8 cellular contexts compared by ENCODE assay signal in the genomic region with DNA sequence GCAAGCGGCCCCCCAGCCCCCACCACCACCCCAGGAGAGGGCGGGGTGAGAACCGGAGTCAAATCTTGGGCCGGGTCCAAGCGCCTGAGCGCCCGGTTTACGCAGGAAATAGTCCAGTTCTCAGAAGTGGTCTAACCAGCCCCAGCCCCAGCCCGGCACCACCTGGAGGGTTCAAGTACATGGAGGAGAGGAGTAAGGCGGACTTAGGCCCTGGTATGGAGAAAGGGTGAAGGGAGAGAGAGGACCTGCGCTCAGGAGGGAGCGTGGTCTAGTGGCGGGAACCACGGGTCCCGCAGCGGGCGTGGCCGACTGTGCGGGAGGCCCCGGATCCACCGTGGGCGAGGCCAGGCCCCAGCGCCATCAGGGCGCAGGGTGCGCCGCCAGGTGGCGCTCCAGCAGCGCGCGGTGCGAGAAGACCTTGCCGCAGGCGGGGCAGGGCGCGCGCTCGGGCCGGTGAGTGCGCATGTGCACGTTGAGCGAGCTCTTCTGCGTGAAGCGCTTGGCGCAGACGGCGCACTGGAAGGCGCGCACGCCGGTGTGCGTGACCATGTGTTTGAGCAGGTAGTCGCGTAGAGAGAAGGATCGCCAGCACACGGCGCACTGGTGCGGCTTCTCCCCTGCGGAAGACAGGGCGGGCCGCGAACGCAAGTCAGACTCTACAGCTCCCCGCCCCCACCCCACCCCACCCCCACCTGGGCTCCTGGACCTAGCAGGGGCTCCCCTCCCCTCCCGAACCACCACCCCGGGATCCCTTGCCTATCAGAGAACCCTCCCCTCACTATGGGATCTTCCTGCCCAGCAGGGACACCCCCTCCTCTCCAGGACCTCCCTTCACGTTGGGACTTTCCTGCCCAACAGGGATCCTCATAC. TPM values are rescaled to one million over a fixed set of nuclear protein-coding genes. Genes with fewer than 3 reads are reported as not detected.
A peak's percentile ranks its signal among the peaks of the same experiment; 100 is the strongest.
DNase-seq lines count a peak whose midpoint lies in the region; ATAC-seq and TF ChIP-seq lines count a peak whose summit lies in the region.

No MANE protein-coding gene starts in this region.

- H3K27me3 ChIP-seq in CD4-positive, alpha-beta memory T cell (ENCODE audit: insufficient read depth, low read length): no peaks in the 10 kb centered on the region
- H3K27me3 ChIP-seq in fibroblast of lung (ENCODE audit: control insufficient read depth, insufficient read depth, low read length): no peaks in the 10 kb centered on the region
- no peaks in the 10 kb centered on the region for H3K27me3 ChIP-seq in naive thymus-derived CD4-positive, alpha-beta T cell (ENCODE audit: control insufficient read depth in 2 of 2, insufficient read depth in 2 of 2, low read length in 2 of 2)

- no peaks in the 10 kb centered on the region for H3K9me3 ChIP-seq in CD4-positive, alpha-beta memory T cell (ENCODE audit: control insufficient read depth in 1 of 2, low read length in 2 of 2)
- H3K9me3 ChIP-seq in fibroblast of lung (ENCODE audit: control insufficient read depth, insufficient read depth, low read depth, low read length): no peaks in the 10 kb centered on the region
- no peaks in the 10 kb centered on the region for H3K9me3 ChIP-seq in naive thymus-derived CD4-positive, alpha-beta T cell (ENCODE audit: control insufficient read depth in 2 of 3, low read length in 3 of 3)

- CTCF ChIA-PET in CD4-positive, alpha-beta memory T cell (lab: Charles Lee; ENCODE audit: partially characterized antibody): interaction anchor here (0.6 to 13.8 kb wide), 14 partner anchors 9 to 184 kb away, joined by 3 to 260 read pairs (median 4); a partner anchor contains a TSS
- CTCF ChIA-PET in naive thymus-derived CD4-positive, alpha-beta T cell (lab: Charles Lee): interaction anchor here (0.5 to 2.5 kb wide), 11 partner anchors 13 to 771 kb away, joined by 3 to 33 read pairs (median 4); no protein-coding TSS in a partner anchor

- TF ChIP-seq CTCF in fibroblast of lung (conservative IDR thresholded peaks at IDR 0.05 in 1 of 2, IDR thresholded peaks at IDR 0.05 in 1 of 2; ENCODE audit: low read depth in 1 of 2, low read length in 2 of 2): peak; percentile 46 to 64

- peak overlapping the region; percentile 35 for H3K4me2 ChIP-seq in fibroblast of lung (ENCODE audit: extremely low read depth, insufficient read depth, low read length)

- H3K79me2 ChIP-seq in fibroblast of lung (ENCODE audit: control insufficient read depth, insufficient read depth, low read length): peaks cover 33% of the 10 kb centered on the region

- H4K20me1 ChIP-seq in fibroblast of lung (ENCODE audit: control insufficient read depth, extremely low read depth, insufficient read depth, low read length): no peaks in the 10 kb centered on the region

- no peak overlapping the region for H2AFZ ChIP-seq in fibroblast of lung (ENCODE audit: low read length)

- ATAC-seq in GM19467 (IDR thresholded peaks at IDR 0.05; ENCODE audit: unreplicated experiment): peak; percentile 66
- ATAC-seq in naive thymus-derived CD4-positive, alpha-beta T cell: peak; percentile 98
- ATAC-seq in stimulated activated effector memory CD8-positive, alpha-beta T cell treated with anti-CD3 and anti-CD28 coated beads, Interleukin-12 subunit alpha, Interleukin-12 subunit beta, amount 100 ng/mL, for 72 hours: peak; percentile 93

- H3K9me3 Mint-ChIP-seq in CD4-positive, alpha-beta memory T cell: no peaks in the 10 kb centered on the region
- no peaks in the 10 kb centered on the region for H3K9me3 Mint-ChIP-seq in activated T-helper 1 cell treated with anti-CD3 and anti-CD28 coated beads, Interleukin-12 subunit alpha, Interleukin-12 subunit beta, Interleukin-2, Interleukin-4 antibody, amounts not matched to agents 30 ng/mL and 10 ng/mL and 1 ng/mL, durations not matched to agents 14 hours and 24 hours and 36 hours
- no peaks in the 10 kb centered on the region for H3K9me3 Mint-ChIP-seq in naive thymus-derived CD4-positive, alpha-beta T cell
- no peaks in the 10 kb centered on the region for H3K9me3 Mint-ChIP-seq in stimulated activated effector memory CD8-positive, alpha-beta T cell treated with anti-CD3 and anti-CD28 coated beads, Interleukin-12 subunit alpha, Interleukin-12 subunit beta, amount 100 ng/mL, for 72 hours

- no peak overlapping the region for H3K9ac ChIP-seq in fibroblast of lung (ENCODE audit: insufficient read depth, low read length)

- H3K27me3 Mint-ChIP-seq in CD4-positive, alpha-beta memory T cell: no peaks in the 10 kb centered on the region
- H3K27me3 Mint-ChIP-seq in activated T-helper 1 cell treated with anti-CD3 and anti-CD28 coated beads, Interleukin-12 subunit alpha, Interleukin-12 subunit beta, Interleukin-2, Interleukin-4 antibody, amounts not matched to agents 30 ng/mL and 10 ng/mL and 1 ng/mL, durations not matched to agents 14 hours and 24 hours and 36 hours (ENCODE audit: insufficient read depth): peaks cover 3% of the 10 kb centered on the region
- no peaks in the 10 kb centered on the region for H3K27me3 Mint-ChIP-seq in naive thymus-derived CD4-positive, alpha-beta T cell

- peaks cover 6 to 11% of the 10 kb centered on the region in 2 donors for H3K36me3 Mint-ChIP-seq in CD4-positive, alpha-beta memory T cell
- H3K36me3 Mint-ChIP-seq in activated T-helper 1 cell treated with anti-CD3 and anti-CD28 coated beads, Interleukin-12 subunit alpha, Interleukin-12 subunit beta, Interleukin-2, Interleukin-4 antibody, amounts not matched to agents 30 ng/mL and 10 ng/mL and 1 ng/mL, durations not matched to agents 14 hours and 24 hours and 36 hours (ENCODE audit: low read depth): peaks cover 19% of the 10 kb centered on the region
- peaks cover 0 to 18% (median 0%) of the 10 kb centered on the region in 5 donors for H3K36me3 Mint-ChIP-seq in naive thymus-derived CD4-positive, alpha-beta T cell
- peaks cover 50% of the 10 kb centered on the region for H3K36me3 Mint-ChIP-seq in stimulated activated effector memory CD8-positive, alpha-beta T cell treated with anti-CD3 and anti-CD28 coated beads, Interleukin-12 subunit alpha, Interleukin-12 subunit beta, amount 100 ng/mL, for 72 hours

- peaks cover 13% of the 10 kb centered on the region for H3K36me3 ChIP-seq in CD4-positive, alpha-beta memory T cell (ENCODE audit: insufficient read depth, low read length)
- H3K36me3 ChIP-seq in fibroblast of lung (ENCODE audit: control insufficient read depth, insufficient read depth, low read length): peaks cover 9% of the 10 kb centered on the region
- peaks cover 0 to 22% (median 5%) of the 10 kb centered on the region in 3 experiments for H3K36me3 ChIP-seq in naive thymus-derived CD4-positive, alpha-beta T cell (ENCODE audit: control insufficient read depth in 2 of 3, insufficient read depth in 3 of 3, low read length in 3 of 3)

- peak overlapping the region; percentile 82 to 93 (median 91) for H3K27ac Mint-ChIP-seq in CD4-positive, alpha-beta memory T cell
- peak overlapping the region; percentile 96 for H3K27ac Mint-ChIP-seq in activated T-helper 1 cell treated with anti-CD3 and anti-CD28 coated beads, Interleukin-12 subunit alpha, Interleukin-12 subunit beta, Interleukin-2, Interleukin-4 antibody, amounts not matched to agents 30 ng/mL and 10 ng/mL and 1 ng/mL, durations not matched to agents 14 hours and 24 hours and 36 hours
- H3K27ac Mint-ChIP-seq in naive thymus-derived CD4-positive, alpha-beta T cell: peak overlapping the region; percentile 67 to 94 (median 85)
- H3K27ac Mint-ChIP-seq in stimulated activated effector memory CD8-positive, alpha-beta T cell treated with anti-CD3 and anti-CD28 coated beads, Interleukin-12 subunit alpha, Interleukin-12 subunit beta, amount 100 ng/mL, for 72 hours: peak overlapping the region; percentile 86

- DNase-seq in CD4-positive, alpha-beta memory T cell: peak; percentile 93 to 95 (median 94)
- DNase-seq in HuH-7.5 (ENCODE audit: low spot score) (peak; percentile 90), OCI-M1 (lab: John Stamatoyannopoulos, UW) (peak; percentile 99), fibroblast of lung (ENCODE audit: low read depth in 2 of 2) (peak; percentile 79 to 83)
- DNase-seq in activated T-helper 1 cell treated with anti-CD3 and anti-CD28 coated beads, Interleukin-12 subunit alpha, Interleukin-12 subunit beta, Interleukin-2, Interleukin-4 antibody, amounts not matched to agents 30 ng/mL and 10 ng/mL and 1 ng/mL, durations not matched to agents 14 hours and 24 hours and 36 hours (ENCODE audit: low spot score): peak; percentile 96
- peak; percentile 91 to 99 (median 95) for DNase-seq in naive thymus-derived CD4-positive, alpha-beta T cell
- peak; percentile 96 to 98 for DNase-seq in stimulated activated effector memory CD8-positive, alpha-beta T cell treated with anti-CD3 and anti-CD28 coated beads, Interleukin-12 subunit alpha, Interleukin-12 subunit beta, amount 100 ng/mL, for 72 hours (ENCODE audit: low spot score in 2 of 2)

- H3K4me3 ChIP-seq in CD4-positive, alpha-beta memory T cell (ENCODE audit: low read length in 2 of 2): peak overlapping the region in 1 of 2 donors; percentile 32
- H3K4me3 ChIP-seq in fibroblast of lung (replicated peaks in 1 of 4; ENCODE audit: control extremely low read depth in 1 of 4, insufficient read depth in 1 of 4, low read depth in 3 of 4, low read length in 4 of 4): peak overlapping the region in 2 of 4 experiments; percentile 41 to 45
- H3K4me3 ChIP-seq in naive thymus-derived CD4-positive, alpha-beta T cell (ENCODE audit: low read length): peak overlapping the region; percentile 39

- POLR2A ChIA-PET in CD4-positive, alpha-beta memory T cell (lab: Charles Lee; ENCODE audit: partially characterized antibody): interaction anchor here (0.6 to 2.5 kb wide), 11 partner anchors 25 to 66 kb away, joined by 3 to 21 read pairs (median 4); a partner anchor contains a TSS
- POLR2A ChIA-PET in naive thymus-derived CD4-positive, alpha-beta T cell (lab: Charles Lee): interaction anchor here (0.6 to 2.0 kb wide), 9 partner anchors 15 to 335 kb away, joined by 3 to 11 read pairs (median 4); a partner anchor contains a TSS

- H3K4me3 Mint-ChIP-seq in CD4-positive, alpha-beta memory T cell: peak overlapping the region; percentile 74 to 88 (median 84)
- peak overlapping the region; percentile 91 for H3K4me3 Mint-ChIP-seq in activated T-helper 1 cell treated with anti-CD3 and anti-CD28 coated beads, Interleukin-12 subunit alpha, Interleukin-12 subunit beta, Interleukin-2, Interleukin-4 antibody, amounts not matched to agents 30 ng/mL and 10 ng/mL and 1 ng/mL, durations not matched to agents 14 hours and 24 hours and 36 hours
- H3K4me3 Mint-ChIP-seq in naive thymus-derived CD4-positive, alpha-beta T cell: peak overlapping the region; percentile 73 to 93 (median 84)
- peak overlapping the region; percentile 82 for H3K4me3 Mint-ChIP-seq in stimulated activated effector memory CD8-positive, alpha-beta T cell treated with anti-CD3 and anti-CD28 coated beads, Interleukin-12 subunit alpha, Interleukin-12 subunit beta, amount 100 ng/mL, for 72 hours

- peaks cover 11 to 49% (median 29%) of the 10 kb centered on the region in 4 donors for H3K4me1 Mint-ChIP-seq in CD4-positive, alpha-beta memory T cell
- peaks cover 20% of the 10 kb centered on the region for H3K4me1 Mint-ChIP-seq in activated T-helper 1 cell treated with anti-CD3 and anti-CD28 coated beads, Interleukin-12 subunit alpha, Interleukin-12 subunit beta, Interleukin-2, Interleukin-4 antibody, amounts not matched to agents 30 ng/mL and 10 ng/mL and 1 ng/mL, durations not matched to agents 14 hours and 24 hours and 36 hours (ENCODE audit: low read depth)
- peaks cover 17 to 40% (median 27%) of the 10 kb centered on the region in 7 donors for H3K4me1 Mint-ChIP-seq in naive thymus-derived CD4-positive, alpha-beta T cell
- H3K4me1 Mint-ChIP-seq in stimulated activated effector memory CD8-positive, alpha-beta T cell treated with anti-CD3 and anti-CD28 coated beads, Interleukin-12 subunit alpha, Interleukin-12 subunit beta, amount 100 ng/mL, for 72 hours: peaks cover 51% of the 10 kb centered on the region

- intact Hi-C loops in CD4-positive, alpha-beta memory T cell (cut with micrococcal nuclease): loop anchor here (1.0 kb wide), 3 partner anchors 30 to 332 kb away; a partner anchor contains a TSS
- intact Hi-C loops in activated T-helper 1 cell treated with anti-CD3 and anti-CD28 coated beads, Interleukin-12 subunit alpha, Interleukin-12 subunit beta, Interleukin-2, Interleukin-4 antibody, amounts not matched to agents 30 ng/mL and 10 ng/mL and 1 ng/mL, durations not matched to agents 14 hours and 24 hours and 36 hours (cut with micrococcal nuclease): loop anchor here (1.0 kb wide), 7 partner anchors 15 to 187 kb away; a partner anchor contains a TSS
- intact Hi-C loops in naive thymus-derived CD4-positive, alpha-beta T cell (cut with micrococcal nuclease): loop anchor here (1.0 to 5.0 kb wide), 11 partner anchors 15 to 332 kb away; a partner anchor contains a TSS

- peak overlapping the region; percentile 61 for H3K27ac ChIP-seq in CD4-positive, alpha-beta memory T cell (ENCODE audit: low read depth, low read length)
- H3K27ac ChIP-seq in fibroblast of lung (ENCODE audit: insufficient read depth, low read length): no peak overlapping the region
- peak overlapping the region; percentile 65 for H3K27ac ChIP-seq in naive thymus-derived CD4-positive, alpha-beta T cell (ENCODE audit: low read depth, low read length)

- H3K4me1 ChIP-seq in CD4-positive, alpha-beta memory T cell (ENCODE audit: insufficient read depth, low read length): peaks cover 31% of the 10 kb centered on the region
- H3K4me1 ChIP-seq in fibroblast of lung (ENCODE audit: control insufficient read depth, extremely low read depth, insufficient read depth, low read length): peaks cover 6% of the 10 kb centered on the region
- H3K4me1 ChIP-seq in naive thymus-derived CD4-positive, alpha-beta T cell (ENCODE audit: control insufficient read depth in 2 of 2, insufficient read depth in 2 of 2, low read length in 2 of 2): peaks cover 17 to 21% of the 10 kb centered on the region in 2 donors

RNA-seq across cellular contexts. Expression of a gene that starts 2.1 kb away (rescaled TPM):
- total RNA-seq in CD4-positive, alpha-beta memory T cell: 10 to 100 TPM; 10.5 to 12.2 TPM
- 10 to 100 TPM; 16.1 to 23.6 TPM for polyA plus RNA-seq in CD4-positive, alpha-beta memory T cell
- 23.3 and 24.7 TPM in 2 replicates for total RNA-seq in activated T-helper 1 cell treated with anti-CD3 and anti-CD28 coated beads, Interleukin-12 subunit alpha, Interleukin-12 subunit beta, Interleukin-2, Interleukin-4 antibody, amounts not matched to agents 30 ng/mL and 10 ng/mL and 1 ng/mL, durations not matched to agents 14 hours and 24 hours and 36 hours
- total RNA-seq in fibroblast of lung: 6.7 and 10.1 TPM in 2 replicates
- polyA plus RNA-seq in fibroblast of lung: 5.2 and 7.3 TPM in 2 replicates
- polyA plus RNA-seq in fibroblast of lung (2012): 10.4 and 11.2 TPM in 2 replicates
- polyA minus RNA-seq in fibroblast of lung (ENCODE audit: low replicate concordance): 13.3 and 28.9 TPM in 2 replicates
- 10 to 100 TPM in 3 of 5 experiments, 1 to 10 TPM in 2; 5.9 to 14.1 (median 12.6) TPM for total RNA-seq in naive thymus-derived CD4-positive, alpha-beta T cell
- polyA plus RNA-seq in naive thymus-derived CD4-positive, alpha-beta T cell: 10 to 100 TPM; 18.4 to 26.9 TPM

RNA-seq across cellular contexts. Expression of a gene that starts 5.7 kb away (rescaled TPM):
- 10 to 100 TPM; 19.8 TPM for total RNA-seq in CD4-positive, alpha-beta memory T cell
- 1 to 10 TPM; 1.9 to 6.2 TPM for polyA plus RNA-seq in CD4-positive, alpha-beta memory T cell
- 15.9 and 17.4 TPM in 2 replicates for total RNA-seq in activated T-helper 1 cell treated with anti-CD3 and anti-CD28 coated beads, Interleukin-12 subunit alpha, Interleukin-12 subunit beta, Interleukin-2, Interleukin-4 antibody, amounts not matched to agents 30 ng/mL and 10 ng/mL and 1 ng/mL, durations not matched to agents 14 hours and 24 hours and 36 hours
- 4.9 and 5.9 TPM in 2 replicates for total RNA-seq in fibroblast of lung
- polyA plus RNA-seq in fibroblast of lung: 3.1 and 4.3 TPM in 2 replicates
- polyA plus RNA-seq in fibroblast of lung (2012): 8.8 and 12.9 TPM in 2 replicates
- polyA minus RNA-seq in fibroblast of lung (ENCODE audit: low replicate concordance): 10.4 and 14.3 TPM in 2 replicates
- total RNA-seq in naive thymus-derived CD4-positive, alpha-beta T cell: 10 to 100 TPM in 3 of 5 experiments, 1 to 10 TPM in 2; 9.8 to 19.2 (median 17.0) TPM
- 1 to 10 TPM; 5.1 to 6.5 TPM for polyA plus RNA-seq in naive thymus-derived CD4-positive, alpha-beta T cell

RNA-seq across cellular contexts. Expression of a gene that starts 29.9 kb away (rescaled TPM):
- total RNA-seq in CD4-positive, alpha-beta memory T cell: 100 to 1,000 TPM; 342 to 348 TPM
- 10 to 100 TPM; 19.4 to 70.9 TPM for polyA plus RNA-seq in CD4-positive, alpha-beta memory T cell
- total RNA-seq in activated T-helper 1 cell treated with anti-CD3 and anti-CD28 coated beads, Interleukin-12 subunit alpha, Interleukin-12 subunit beta, Interleukin-2, Interleukin-4 antibody, amounts not matched to agents 30 ng/mL and 10 ng/mL and 1 ng/mL, durations not matched to agents 14 hours and 24 hours and 36 hours: 664 and 687 TPM in 2 replicates
- 293 and 325 TPM in 2 replicates for total RNA-seq in fibroblast of lung
- 160 and 273 TPM in 2 replicates for polyA plus RNA-seq in fibroblast of lung
- polyA plus RNA-seq in fibroblast of lung (2012): 297 and 535 TPM in 2 replicates
- 1,633 and 2,396 TPM in 2 replicates for polyA minus RNA-seq in fibroblast of lung (ENCODE audit: low replicate concordance)
- total RNA-seq in naive thymus-derived CD4-positive, alpha-beta T cell: 100 to 1,000 TPM; 396 to 564 (median 435) TPM
- polyA plus RNA-seq in naive thymus-derived CD4-positive, alpha-beta T cell: 10 to 100 TPM; 55.3 to 88.8 TPM

RNA-seq across cellular contexts. Expression of a gene that starts 37.8 kb away (rescaled TPM):
- total RNA-seq in CD4-positive, alpha-beta memory T cell: 10 to 100 TPM; 16.4 to 19.5 TPM
- 1 to 10 TPM; 1.4 to 5.5 TPM for polyA plus RNA-seq in CD4-positive, alpha-beta memory T cell
- total RNA-seq in activated T-helper 1 cell treated with anti-CD3 and anti-CD28 coated beads, Interleukin-12 subunit alpha, Interleukin-12 subunit beta, Interleukin-2, Interleukin-4 antibody, amounts not matched to agents 30 ng/mL and 10 ng/mL and 1 ng/mL, durations not matched to agents 14 hours and 24 hours and 36 hours: 6.6 and 6.7 TPM in 2 replicates
- total RNA-seq in fibroblast of lung: 8.2 and 9.4 TPM in 2 replicates
- polyA plus RNA-seq in fibroblast of lung: 2.4 and 2.5 TPM in 2 replicates
- polyA plus RNA-seq in fibroblast of lung (2012): 5.4 TPM in 2 replicates
- polyA minus RNA-seq in fibroblast of lung (ENCODE audit: low replicate concordance): 3.7 and 12.7 TPM in 2 replicates
- total RNA-seq in naive thymus-derived CD4-positive, alpha-beta T cell: 10 to 100 TPM in 4 of 5 experiments, 1 to 10 TPM in 1; 9.5 to 20.0 (median 15.1) TPM
- 1 to 10 TPM; 3.2 to 6.0 TPM for polyA plus RNA-seq in naive thymus-derived CD4-positive, alpha-beta T cell

RNA-seq across cellular contexts. Expression of a gene that starts 41.0 kb away (rescaled TPM):
- 10 to 100 TPM; 81.1 to 88.4 TPM for total RNA-seq in CD4-positive, alpha-beta memory T cell
- 100 to 1,000 TPM; 200 to 238 TPM for polyA plus RNA-seq in CD4-positive, alpha-beta memory T cell
- 109 and 114 TPM in 2 replicates for total RNA-seq in activated T-helper 1 cell treated with anti-CD3 and anti-CD28 coated beads, Interleukin-12 subunit alpha, Interleukin-12 subunit beta, Interleukin-2, Interleukin-4 antibody, amounts not matched to agents 30 ng/mL and 10 ng/mL and 1 ng/mL, durations not matched to agents 14 hours and 24 hours and 36 hours
- 146 and 167 TPM in 2 replicates for total RNA-seq in fibroblast of lung
- 215 and 269 TPM in 2 replicates for polyA plus RNA-seq in fibroblast of lung
- polyA plus RNA-seq in fibroblast of lung (2012): 201 and 237 TPM in 2 replicates
- polyA minus RNA-seq in fibroblast of lung (ENCODE audit: low replicate concordance): 126 and 150 TPM in 2 replicates
- total RNA-seq in naive thymus-derived CD4-positive, alpha-beta T cell: 100 to 1,000 TPM in 1 of 5 experiments, 10 to 100 TPM in 4; 64.3 to 131 (median 71.2) TPM
- 100 to 1,000 TPM; 167 to 193 TPM for polyA plus RNA-seq in naive thymus-derived CD4-positive, alpha-beta T cell
